Comparison of ENCODE assay signal across 12 cellular contexts in the genomic region with DNA sequence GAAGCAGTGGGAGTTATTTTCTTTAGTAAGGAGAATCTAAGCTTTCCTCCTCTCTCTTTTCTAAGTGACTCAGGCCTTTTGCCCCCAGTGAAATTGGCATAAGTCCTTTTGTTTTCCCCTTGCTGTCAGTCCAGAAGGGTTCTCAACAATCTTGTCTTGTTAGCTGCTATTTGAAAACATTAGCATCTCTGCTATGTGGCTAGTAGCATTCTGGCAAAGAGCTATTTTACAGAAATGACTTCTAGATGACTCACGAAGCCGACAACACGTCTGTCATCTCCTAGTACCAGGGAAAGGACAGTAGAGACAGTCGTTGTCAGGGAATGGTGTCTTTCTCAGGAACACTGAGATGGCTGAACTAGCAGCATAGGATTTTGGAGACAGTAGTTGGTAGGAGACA. TPM values are rescaled to one million over a fixed set of nuclear protein-coding genes. Genes with fewer than 3 reads are reported as not detected.
DNase-seq lines count a peak whose midpoint lies in the region; ATAC-seq and TF ChIP-seq lines count a peak whose summit lies in the region.
"Had no signal": no experiment of that assay in that cellular context is flagged by ENCODE, and none has a peak within 500 bp of the region (broad histone marks: within the 10 kb centered on the region; RNA-seq: fewer than 3 reads in every experiment).

No MANE protein-coding gene starts in this region.

- TF ChIP-seq EP300 in suprapubic skin (IDR thresholded peaks at IDR 0.05) = no peak

- no peak for TF ChIP-seq POLR2A in suprapubic skin (IDR thresholded peaks at IDR 0.05)

- no peaks in the 10 kb centered on the region for H3K4me1 Mint-ChIP-seq in activated T-helper 1 cell treated with anti-CD3 and anti-CD28 coated beads, Interleukin-12 subunit alpha, Interleukin-12 subunit beta, Interleukin-2, Interleukin-4 antibody, amounts not matched to agents 30 ng/mL and 10 ng/mL and 1 ng/mL, durations not matched to agents 14 hours and 24 hours and 36 hours (ENCODE audit: low read depth)

- H3K9ac ChIP-seq in mammary epithelial cell (ENCODE audit: insufficient read depth, low read length) = no peak overlapping the region

- no peaks in the 10 kb centered on the region for H3K79me2 ChIP-seq in mammary epithelial cell (ENCODE audit: insufficient read depth, low read length)

- H3K27ac ChIP-seq in mammary epithelial cell (ENCODE audit: insufficient read depth, low read depth, low read length) (no peak overlapping the region), suprapubic skin (no peak overlapping the region)
- H3K27ac ChIP-seq: SJCRH30 had no signal

- H3K36me3 ChIP-seq in mammary epithelial cell (ENCODE audit: insufficient read depth, low read length) (peaks cover 22% of the 10 kb centered on the region), suprapubic skin (peaks cover 91% of the 10 kb centered on the region)

- H3K9me3 Mint-ChIP-seq in activated T-helper 1 cell treated with anti-CD3 and anti-CD28 coated beads, Interleukin-12 subunit alpha, Interleukin-12 subunit beta, Interleukin-2, Interleukin-4 antibody, amounts not matched to agents 30 ng/mL and 10 ng/mL and 1 ng/mL, durations not matched to agents 14 hours and 24 hours and 36 hours = no peaks in the 10 kb centered on the region

- TF ChIP-seq CTCF in mammary epithelial cell (conservative IDR thresholded peaks at IDR 0.05 in 1 of 2, IDR thresholded peaks at IDR 0.05 in 1 of 2; ENCODE audit: extremely low read depth in 1 of 2, insufficient read depth in 1 of 2, low read depth in 1 of 2, low read length in 2 of 2) (no peak), suprapubic skin (IDR thresholded peaks at IDR 0.05) (no peak)

- no peak for ATAC-seq in GM19324 (IDR thresholded peaks at IDR 0.05; ENCODE audit: low FRiP score, unreplicated experiment)
- ATAC-seq: naive thymus-derived CD4-positive, alpha-beta T cell had no signal

- BruUV-seq in mammary epithelial cell (replicated peaks; lab: Mats Ljungman, UMichigan) = no TSS peak

- no peak overlapping the region for H2AFZ ChIP-seq in mammary epithelial cell (ENCODE audit: low read depth, low read length)

- in situ Hi-C loops in mammary epithelial cell (cut with MboI; ENCODE audit: low sequenced_read_pairs in 2 of 2) = no loop called here

- no peak overlapping the region for H3K4me3 ChIP-seq in mammary epithelial cell (replicated peaks in 1 of 3; ENCODE audit: insufficient read depth in 1 of 3, low read depth in 2 of 3, low read length in 3 of 3)
- no peak overlapping the region for H3K4me3 ChIP-seq in suprapubic skin
- H3K4me3 ChIP-seq: SJCRH30 had no signal

- H4K20me1 ChIP-seq in mammary epithelial cell (ENCODE audit: insufficient read depth, low read length) = no peaks in the 10 kb centered on the region

- H3K4me1 ChIP-seq in mammary epithelial cell (ENCODE audit: insufficient read depth, low read length) (peaks cover 9% of the 10 kb centered on the region), suprapubic skin (no peaks in the 10 kb centered on the region)
- H3K4me1 ChIP-seq: SJCRH30 had no signal

- CTCF ChIA-PET in mammary epithelial cell (lab: Charles Lee; ENCODE audit: low non-redundant PET) = no interaction called here

- H3K4me3 Mint-ChIP-seq in activated T-helper 1 cell treated with anti-CD3 and anti-CD28 coated beads, Interleukin-12 subunit alpha, Interleukin-12 subunit beta, Interleukin-2, Interleukin-4 antibody, amounts not matched to agents 30 ng/mL and 10 ng/mL and 1 ng/mL, durations not matched to agents 14 hours and 24 hours and 36 hours = no peak overlapping the region
- H3K4me3 Mint-ChIP-seq: naive thymus-derived CD4-positive, alpha-beta T cell had no signal

- dilution Hi-C loops in mammary epithelial cell (cut with HindIII; ENCODE audit: low sequenced_read_pairs) = no loop called here

- H3K27me3 ChIP-seq in mammary epithelial cell (ENCODE audit: insufficient read depth, low read length) (no peaks in the 10 kb centered on the region), suprapubic skin (no peaks in the 10 kb centered on the region)
- H3K27me3 ChIP-seq: SJCRH30 had no signal

- no peaks in the 10 kb centered on the region for H3K27me3 Mint-ChIP-seq in activated T-helper 1 cell treated with anti-CD3 and anti-CD28 coated beads, Interleukin-12 subunit alpha, Interleukin-12 subunit beta, Interleukin-2, Interleukin-4 antibody, amounts not matched to agents 30 ng/mL and 10 ng/mL and 1 ng/mL, durations not matched to agents 14 hours and 24 hours and 36 hours (ENCODE audit: insufficient read depth)
- H3K27me3 Mint-ChIP-seq: naive thymus-derived CD4-positive, alpha-beta T cell had no signal

- H3K27ac Mint-ChIP-seq in activated T-helper 1 cell treated with anti-CD3 and anti-CD28 coated beads, Interleukin-12 subunit alpha, Interleukin-12 subunit beta, Interleukin-2, Interleukin-4 antibody, amounts not matched to agents 30 ng/mL and 10 ng/mL and 1 ng/mL, durations not matched to agents 14 hours and 24 hours and 36 hours = no peak overlapping the region

- WGBS in mammary epithelial cell (ENCODE audit: low coverage, missing lambda C conversion rate) = 19% methylated on average over 4 of the region's 4 CpGs
- 46% methylated on average over 4 of the region's 4 CpGs for WGBS in suprapubic skin

- peak; percentile 21 for DNase-seq in 8988T
- DNase-seq in HPDE6-E6E7 (ENCODE audit: extremely low spot score) = peak; percentile 14
- DNase-seq in mammary epithelial cell = peak; percentile 36
- peak; percentile 65 for DNase-seq in hepatic stellate cell (ENCODE audit: low spot score)
- DNase-seq in NCI-H1105 treated with DMSO at 0.1 percent for 48 hours (lab: John Stamatoyannopoulos, UW) = no peak
- no peak for DNase-seq in activated T-helper 1 cell treated with anti-CD3 and anti-CD28 coated beads, Interleukin-12 subunit alpha, Interleukin-12 subunit beta, Interleukin-2, Interleukin-4 antibody, amounts not matched to agents 30 ng/mL and 10 ng/mL and 1 ng/mL, durations not matched to agents 14 hours and 24 hours and 36 hours (ENCODE audit: low spot score)
- no peak for DNase-seq in suprapubic skin (ENCODE audit: low spot score in 2 of 2)
- DNase-seq: activated gamma-delta T cell; Kasumi-1; naive thymus-derived CD4-positive, alpha-beta T cell; SJCRH30 had no signal

- intact Hi-C loops in mammary epithelial cell (cut with micrococcal nuclease) = no loop called here
- intact Hi-C loops in activated T-helper 1 cell treated with anti-CD3 and anti-CD28 coated beads, Interleukin-12 subunit alpha, Interleukin-12 subunit beta, Interleukin-2, Interleukin-4 antibody, amounts not matched to agents 30 ng/mL and 10 ng/mL and 1 ng/mL, durations not matched to agents 14 hours and 24 hours and 36 hours (cut with micrococcal nuclease) = no loop called here

- H3K9me3 ChIP-seq in mammary epithelial cell (replicated peaks; ENCODE audit: insufficient read depth, low read length) = no peaks in the 10 kb centered on the region
- no peaks in the 10 kb centered on the region for H3K9me3 ChIP-seq in suprapubic skin
- H3K9me3 ChIP-seq: SJCRH30 had no signal

- H3K36me3 Mint-ChIP-seq in activated T-helper 1 cell treated with anti-CD3 and anti-CD28 coated beads, Interleukin-12 subunit alpha, Interleukin-12 subunit beta, Interleukin-2, Interleukin-4 antibody, amounts not matched to agents 30 ng/mL and 10 ng/mL and 1 ng/mL, durations not matched to agents 14 hours and 24 hours and 36 hours (ENCODE audit: low read depth) = peaks cover 75% of the 10 kb centered on the region

- H3K4me2 ChIP-seq in mammary epithelial cell (ENCODE audit: insufficient read depth, low read depth, low read length) = no peak overlapping the region

RNA-seq across cellular contexts. Expression of a gene that starts 14.7 kb away (rescaled TPM):
- total RNA-seq in mammary epithelial cell (10 to 100 TPM; 12.8 to 25.8 TPM), suprapubic skin (10 to 100 TPM; 13.5 to 28.2 (median 20.6) TPM)
- 24.6 TPM for polyA plus RNA-seq in mammary epithelial cell
- 50.1 TPM for polyA minus RNA-seq in mammary epithelial cell
- 28.0 and 29.1 TPM in 2 replicates for total RNA-seq in activated T-helper 1 cell treated with anti-CD3 and anti-CD28 coated beads, Interleukin-12 subunit alpha, Interleukin-12 subunit beta, Interleukin-2, Interleukin-4 antibody, amounts not matched to agents 30 ng/mL and 10 ng/mL and 1 ng/mL, durations not matched to agents 14 hours and 24 hours and 36 hours

RNA-seq across cellular contexts. Expression of a gene that starts 54.7 kb away (rescaled TPM):
- total RNA-seq in mammary epithelial cell = 1 to 10 TPM in 1 of 2 donors, under 1 TPM in 1; under 0.01 to 4.6 TPM
- polyA plus RNA-seq in mammary epithelial cell = 1.5 TPM
- polyA minus RNA-seq in mammary epithelial cell = 2.2 TPM
- total RNA-seq in activated T-helper 1 cell treated with anti-CD3 and anti-CD28 coated beads, Interleukin-12 subunit alpha, Interleukin-12 subunit beta, Interleukin-2, Interleukin-4 antibody, amounts not matched to agents 30 ng/mL and 10 ng/mL and 1 ng/mL, durations not matched to agents 14 hours and 24 hours and 36 hours = not detected in 2 replicates
- total RNA-seq in suprapubic skin = under 1 TPM in 2 of 4 donors, not detected in 2; 0.23 to 0.49 TPM
- total RNA-seq: naive thymus-derived CD4-positive, alpha-beta T cell; SJCRH30 had no signal
- polyA plus RNA-seq: naive thymus-derived CD4-positive, alpha-beta T cell had no signal

Comparison
In these comparisons a context has a peak if more than half of its experiments do, and no peak if none do; other contexts are left out.
1. DNase-seq: peak in 8988T (single experiment), HPDE6-E6E7 (single experiment), mammary epithelial cell (single experiment) and hepatic stellate cell (single experiment); none in NCI-H1105 treated with DMSO at 0.1 percent for 48 hours (single experiment), activated T-helper 1 cell treated with anti-CD3 and anti-CD28 coated beads, Interleukin-12 subunit alpha, Interleukin-12 subunit beta, Interleukin-2, Interleukin-4 antibody, amounts not matched to agents 30 ng/mL and 10 ng/mL and 1 ng/mL, durations not matched to agents 14 hours and 24 hours and 36 hours (single experiment) and suprapubic skin (0 of 2).